ENCODE assay signal across 8 cellular contexts in genomic region chr6:29628419-29629281, GRCh38.
DNase-seq lines count a peak whose midpoint lies in the region; ATAC-seq and TF ChIP-seq lines count a peak whose summit lies in the region.

No MANE protein-coding gene starts in this region.

- TF ChIP-seq EP300 in Ishikawa (IDR thresholded peaks at IDR 0.05; ENCODE audit: borderline replicate concordance): no peak

- DNase-seq in COR-L47 (lab: John Stamatoyannopoulos, UW): peak; percentile 84
- peak; percentile 85 for DNase-seq in OCI-M1 (lab: John Stamatoyannopoulos, UW)
- peak; percentile 73 to 75 for DNase-seq in activated T-cell treated with anti-CD3 and anti-CD28 coated beads, Interleukin-2, amount 50 U/mL, for 48 hours
- peak; percentile 21 to 51 for DNase-seq in erythroblast (lab: John Stamatoyannopoulos, UW)
- DNase-seq in midbrain (lab: John Stamatoyannopoulos, UW): peak; percentile 71
- peak; percentile 41 for DNase-seq in stimulated activated naive B cell treated with anti-CD40 and anti-IgM and Interleukin-4, amounts not matched to agents 10 μg/mL and 1 μg/mL and 100 μg/mL, for 72 hours

- H3K27ac Mint-ChIP-seq in stimulated activated naive B cell treated with anti-CD40 and anti-IgM and Interleukin-4, amounts not matched to agents 10 μg/mL and 1 μg/mL and 100 μg/mL, for 72 hours: peak overlapping the region; percentile 66

- H3K9me3 Mint-ChIP-seq in stimulated activated naive B cell treated with anti-CD40 and anti-IgM and Interleukin-4, amounts not matched to agents 10 μg/mL and 1 μg/mL and 100 μg/mL, for 72 hours: no peaks in the 10 kb centered on the region

- no peaks in the 10 kb centered on the region for H3K27me3 Mint-ChIP-seq in stimulated activated naive B cell treated with anti-CD40 and anti-IgM and Interleukin-4, amounts not matched to agents 10 μg/mL and 1 μg/mL and 100 μg/mL, for 72 hours

- peaks cover 4 to 5% of the 10 kb centered on the region in 2 donors for H3K36me3 Mint-ChIP-seq in stimulated activated naive B cell treated with anti-CD40 and anti-IgM and Interleukin-4, amounts not matched to agents 10 μg/mL and 1 μg/mL and 100 μg/mL, for 72 hours

- no peak for TF ChIP-seq POLR2A in erythroblast (IDR thresholded peaks at IDR 0.05; ENCODE audit: low read length)

- peak; percentile 56 for TF ChIP-seq RAD21 in Ishikawa (IDR thresholded peaks at IDR 0.05; ENCODE audit: low read depth)

- peaks cover 31 to 50% of the 10 kb centered on the region in 2 donors for H3K4me1 Mint-ChIP-seq in stimulated activated naive B cell treated with anti-CD40 and anti-IgM and Interleukin-4, amounts not matched to agents 10 μg/mL and 1 μg/mL and 100 μg/mL, for 72 hours

- peak overlapping the region; percentile 86 to 92 for H3K4me3 Mint-ChIP-seq in stimulated activated naive B cell treated with anti-CD40 and anti-IgM and Interleukin-4, amounts not matched to agents 10 μg/mL and 1 μg/mL and 100 μg/mL, for 72 hours

- ATAC-seq in stimulated activated naive B cell treated with anti-CD40 and anti-IgM and Interleukin-4, amounts not matched to agents 10 μg/mL and 1 μg/mL and 100 μg/mL, for 72 hours (replicated peaks): peak; percentile 47 to 48
- no peak for ATAC-seq in HG02763 (IDR thresholded peaks at IDR 0.05; ENCODE audit: unreplicated experiment)

TF ChIP-seq in Ishikawa, 13 proteins besides CTCF, POLR2A, EP300 and RAD21:
- TF ChIP-seq CREB1 (IDR thresholded peaks at IDR 0.05; ENCODE audit: low read depth) (no peak), TEAD4 (IDR thresholded peaks at IDR 0.05) (no peak), FOXM1 (IDR thresholded peaks at IDR 0.05; ENCODE audit: borderline replicate concordance, low read depth) (no peak), ZBTB7A (IDR thresholded peaks at IDR 0.05; ENCODE audit: low read depth) (peak; percentile 97), MAX (IDR thresholded peaks at IDR 0.05) (peak; percentile 67; the same call in 1 of the 2 replicates)
TF ChIP-seq in Ishikawa: peak in this region for 2.
